In genomic region chr10:47035447-47036337, GRCh38 we compare ENCODE assay signal across 17 cellular contexts.
DNase-seq lines count a peak whose midpoint lies in the region; ATAC-seq and TF ChIP-seq lines count a peak whose summit lies in the region.
"Had no signal": no experiment of that assay in that cellular context is flagged by ENCODE, and none has a peak within 500 bp of the region (broad histone marks: within the 10 kb centered on the region; RNA-seq: fewer than 3 reads in every experiment).

No MANE protein-coding gene starts in this region.

- H3K9me3 Mint-ChIP-seq in WTC11 = no peaks in the 10 kb centered on the region

- ATAC-seq in WTC11 (no peak), sciatic nerve (no peak), HG02759 (IDR thresholded peaks at IDR 0.05; ENCODE audit: unreplicated experiment) (no peak)
- ATAC-seq: A549 had no signal

- no peak for TF ChIP-seq CTCF in WTC11 (IDR thresholded peaks at IDR 0.05)

- CTCF ChIA-PET in WTC11 (lab: Charles Lee) = interaction anchor here (0.9 to 3.4 kb wide), 3 partner anchors 11 to 276 kb away, joined by 3 to 17 read pairs (median 7); no protein-coding TSS in a partner anchor

- H3K4me3 Mint-ChIP-seq in WTC11 = no peak overlapping the region

- no peak overlapping the region for H3K4me3 ChIP-seq in H7 (ENCODE audit: insufficient read depth, low read depth, low read length)
- H3K4me3 ChIP-seq: A549 had no signal

- intact Hi-C loops in sciatic nerve (cut with DNase I) = no loop called here

- H3K27ac Mint-ChIP-seq in WTC11 = no peak overlapping the region

- no peaks in the 10 kb centered on the region for H3K27me3 Mint-ChIP-seq in WTC11 (ENCODE audit: low read depth)

- no peaks in the 10 kb centered on the region for H3K36me3 ChIP-seq in H7 (replicated peaks; ENCODE audit: control insufficient read depth, insufficient read depth, low read length)

- no peaks in the 10 kb centered on the region for H3K36me3 Mint-ChIP-seq in WTC11

- DNase-seq in activated effector memory CD4-positive, alpha-beta T cell treated with anti-CD3 and anti-CD28 coated beads, Interleukin-2, amount 50 U/mL, for 16 hours = peak; percentile 25
- no peak for DNase-seq in activated effector memory CD4-positive, alpha-beta T cell treated with Interleukin-2 at 50 U/mL for 16 hours
- DNase-seq in H7 (peak; percentile 36), WTC11 (ENCODE audit: low spot score) (peak; percentile 2), sciatic nerve (ENCODE audit: low spot score) (peak; percentile 28), cortex of kidney (lab: John Stamatoyannopoulos, UW) (no peak)
- no peak for DNase-seq in stimulated activated CD4-positive, alpha-beta T cell treated with anti-CD3 and anti-CD28 coated beads, Interleukin-4, amount 100 ng/mL, for 24 hours
- DNase-seq: C1 segment of cervical spinal cord, DND-41, GOT3, NCI-H1436, NCI-H2029, NCI-H2171, NCI-H446, NCI-H69 had no signal

- POLR2A ChIA-PET in WTC11 (lab: Charles Lee) = no interaction called here

- no peaks in the 10 kb centered on the region for H3K4me1 Mint-ChIP-seq in WTC11

- no peaks in the 10 kb centered on the region for H3K27me3 ChIP-seq in H7 (ENCODE audit: control insufficient read depth, insufficient read depth, low read length)

TF ChIP-seq in WTC11, 78 proteins besides CTCF, POLR2A, EP300 and RAD21 (continues in another document):
- TF ChIP-seq NFE2L1 (CRISPR knock-in tag; IDR thresholded peaks at IDR 0.05) (no peak), CDX4 (CRISPR knock-in tag; IDR thresholded peaks at IDR 0.05; ENCODE audit: borderline replicate concordance) (no peak), PRRX2 (CRISPR knock-in tag; IDR thresholded peaks at IDR 0.05) (no peak), IRF1 (CRISPR knock-in tag; IDR thresholded peaks at IDR 0.05) (no peak), E2F4 (CRISPR knock-in tag; IDR thresholded peaks at IDR 0.05; ENCODE audit: borderline replicate concordance, low read depth) (no peak), HMGXB4 (CRISPR knock-in tag; IDR thresholded peaks at IDR 0.05) (no peak), ZNF532 (CRISPR knock-in tag; IDR thresholded peaks at IDR 0.05; ENCODE audit: borderline replicate concordance) (no peak), ATF2 (CRISPR knock-in tag; IDR thresholded peaks at IDR 0.05; ENCODE audit: borderline replicate concordance, low read depth) (no peak), STAT6 (CRISPR knock-in tag; conservative IDR thresholded peaks at IDR 0.05; ENCODE audit: low read depth) (no peak)

Comparison
In these comparisons a context has a peak if more than half of its experiments do, and no peak if none do; other contexts are left out.
1. DNase-seq: peak in activated effector memory CD4-positive, alpha-beta T cell treated with anti-CD3 and anti-CD28 coated beads, Interleukin-2, amount 50 U/mL, for 16 hours (single experiment), H7 (single experiment), WTC11 (single experiment) and sciatic nerve (single experiment); none in activated effector memory CD4-positive, alpha-beta T cell treated with Interleukin-2 at 50 U/mL for 16 hours (single experiment), stimulated activated CD4-positive, alpha-beta T cell treated with anti-CD3 and anti-CD28 coated beads, Interleukin-4, amount 100 ng/mL, for 24 hours (single experiment) and cortex of kidney (single experiment).